ENCODE assay signal across 1 cellular context in genomic region chr1:204409111-204409510, GRCh38.
A peak's percentile ranks its signal among the peaks of the same experiment; 100 is the strongest.
TF ChIP-seq lines count a peak whose summit lies in the region.

No MANE protein-coding gene starts in this region.

TF ChIP-seq in GM12878, 131 proteins besides CTCF, POLR2A, EP300 and RAD21:
- TF ChIP-seq REST (IDR thresholded peaks at IDR 0.05; ENCODE audit: low read depth, low read length) = peak; percentile 56; the same call in 1 of the 2 replicates
- TF ChIP-seq ESRRA (IDR thresholded peaks at IDR 0.05; ENCODE audit: low read length) = no peak
